Comparison of ENCODE assay signal across 9 cellular contexts in genomic region chr13:48318714-48319457, GRCh38. TPM values are rescaled to one million over a fixed set of nuclear protein-coding genes. Genes with fewer than 3 reads are reported as not detected.
DNase-seq lines count a peak whose midpoint lies in the region; ATAC-seq and TF ChIP-seq lines count a peak whose summit lies in the region.
"Had no signal": no experiment of that assay in that cellular context is flagged by ENCODE, and none has a peak within 500 bp of the region (broad histone marks: within the 10 kb centered on the region; RNA-seq: fewer than 3 reads in every experiment).

No MANE protein-coding gene starts in this region.

- H3K4me2 ChIP-seq in Loucy (ENCODE audit: low read depth, low read length, poor library complexity, severe bottlenecking) (peak overlapping the region; percentile 80), PC-3 (ENCODE audit: low read length) (no peak overlapping the region), Karpas-422 (ENCODE audit: low read depth, low read length, poor library complexity, severe bottlenecking) (no peak overlapping the region)
- H3K4me2 ChIP-seq: hepatocyte had no signal

- 0 out of 2 replicates have a peak, but pooled peaks cover 4% of the 10 kb centered on the region for H3K36me3 ChIP-seq in Loucy (ENCODE audit: insufficient read depth, low read length)
- no peaks in the 10 kb centered on the region; the same call in 1 of the 2 replicates for H3K36me3 ChIP-seq in PC-3 (ENCODE audit: low read depth, low read length)
- H3K36me3 ChIP-seq in Karpas-422 (ENCODE audit: insufficient read depth, low read length) = peaks cover 66% of the 10 kb centered on the region

- intact Hi-C loops in PC-3 (cut with micrococcal nuclease) = no loop called here

- CTCF ChIA-PET in PC-3 (lab: Charles Lee) = interaction anchor here (0.6 kb wide), 1 partner anchor 261 kb away, joined by 3 read pairs; no protein-coding TSS in a partner anchor

- no peak for TF ChIP-seq CTCF in Loucy (conservative IDR thresholded peaks at IDR 0.05; ENCODE audit: low read length)
- no peak for TF ChIP-seq CTCF in PC-3 (conservative IDR thresholded peaks at IDR 0.05; ENCODE audit: low read depth, low read length)

- H4K20me1 ChIP-seq in Loucy (ENCODE audit: insufficient read depth, low read length, poor library complexity, severe bottlenecking) (peaks cover 14% of the 10 kb centered on the region), PC-3 (ENCODE audit: low read length) (no peaks in the 10 kb centered on the region), Karpas-422 (ENCODE audit: insufficient read depth, low read depth, low read length) (no peaks in the 10 kb centered on the region)

- H3K9me2 ChIP-seq in Loucy (replicated peaks; ENCODE audit: low read depth, low read length) (no peaks in the 10 kb centered on the region), PC-3 (replicated peaks; ENCODE audit: low read length) (no peaks in the 10 kb centered on the region), Karpas-422 (replicated peaks; ENCODE audit: insufficient read depth, low read length) (no peaks in the 10 kb centered on the region)

- H3K9me3 ChIP-seq in Loucy (ENCODE audit: insufficient read depth, low read depth, low read length) (peaks cover 10% of the 10 kb centered on the region), PC-3 (ENCODE audit: low read length) (no peaks in the 10 kb centered on the region; the same call in 1 of the 2 replicates), Karpas-422 (ENCODE audit: low read length) (peaks cover 15% of the 10 kb centered on the region)

- H3K27me3 ChIP-seq in Loucy (ENCODE audit: insufficient read depth, low read length, poor library complexity, severe bottlenecking) = no peaks in the 10 kb centered on the region
- no peaks in the 10 kb centered on the region for H3K27me3 ChIP-seq in PC-3 (ENCODE audit: low read length)
- H3K27me3 ChIP-seq in Karpas-422 (ENCODE audit: low read length) = no peaks in the 10 kb centered on the region
- H3K27me3 ChIP-seq: hepatocyte had no signal

- H3K27me3 Mint-ChIP-seq in stimulated activated naive B cell treated with anti-CD40 and anti-IgM and Interleukin-4, amounts not matched to agents 10 μg/mL and 1 μg/mL and 100 μg/mL, for 72 hours = no peaks in the 10 kb centered on the region

- peaks cover 0 to 9% of the 10 kb centered on the region in 2 donors for H3K9me3 Mint-ChIP-seq in activated naive CD4-positive, alpha-beta T cell treated with anti-CD3 and anti-CD28 coated beads, Interleukin-2, amount 50 U/mL, for 72 hours
- peaks cover 6 to 9% of the 10 kb centered on the region in 2 donors for H3K9me3 Mint-ChIP-seq in stimulated activated naive B cell treated with anti-CD40 and anti-IgM and Interleukin-4, amounts not matched to agents 10 μg/mL and 1 μg/mL and 100 μg/mL, for 72 hours

- H3K27ac ChIP-seq in PC-3 (ENCODE audit: low read length) (no peak overlapping the region), Karpas-422 (ENCODE audit: low read length) (no peak overlapping the region)
- H3K27ac ChIP-seq: hepatocyte had no signal

- H3F3A ChIP-seq in Loucy (ENCODE audit: low read depth) (no peaks in the 10 kb centered on the region; the same call in 1 of the 2 replicates), PC-3 (ENCODE audit: low read length, unreplicated experiment) (no peaks in the 10 kb centered on the region)

- peak overlapping the region; percentile 75 to 82 for H3K4me3 Mint-ChIP-seq in stimulated activated naive B cell treated with anti-CD40 and anti-IgM and Interleukin-4, amounts not matched to agents 10 μg/mL and 1 μg/mL and 100 μg/mL, for 72 hours

- POLR2A ChIA-PET in PC-3 (lab: Charles Lee; ENCODE audit: unreplicated experiment) = no interaction called here

- peaks cover 4% of the 10 kb centered on the region for H3K4me1 ChIP-seq in Loucy (ENCODE audit: insufficient read depth, low read length, poor library complexity, severe bottlenecking)
- no peaks in the 10 kb centered on the region for H3K4me1 ChIP-seq in PC-3 (ENCODE audit: insufficient read depth, low read length)
- no peaks in the 10 kb centered on the region for H3K4me1 ChIP-seq in Karpas-422 (ENCODE audit: low read length)

- H2AFZ ChIP-seq in Loucy (ENCODE audit: low read length) (peak overlapping the region; percentile 22; the same call in 1 of the 2 replicates), PC-3 (ENCODE audit: low read length) (no peak overlapping the region), Karpas-422 (ENCODE audit: low read length) (no peak overlapping the region)
- H2AFZ ChIP-seq: hepatocyte had no signal

- peak overlapping the region; percentile 80 for H3K4me3 ChIP-seq in Loucy (ENCODE audit: low read length, poor library complexity, severe bottlenecking)
- no peak overlapping the region for H3K4me3 ChIP-seq in PC-3 (ENCODE audit: low read length)
- no peak overlapping the region for H3K4me3 ChIP-seq in Karpas-422 (ENCODE audit: low read length)
- H3K4me3 ChIP-seq: hepatocyte had no signal

- H3K4me1 Mint-ChIP-seq in stimulated activated naive B cell treated with anti-CD40 and anti-IgM and Interleukin-4, amounts not matched to agents 10 μg/mL and 1 μg/mL and 100 μg/mL, for 72 hours = peaks cover 32 to 68% of the 10 kb centered on the region in 2 donors

- BruUV-seq in PC-3 (replicated peaks; lab: Mats Ljungman, UMichigan) = no TSS peak

- DNase-seq in activated naive CD4-positive, alpha-beta T cell treated with anti-CD3 and anti-CD28 coated beads, Interleukin-2, amount 50 U/mL, for 72 hours (ENCODE audit: low spot score in 2 of 2) = no peak
- DNase-seq in left kidney (ENCODE audit: low read depth, low spot score) (peak; percentile 69), PC-3 (no peak), Karpas-422 (no peak), HPDE6-E6E7 (ENCODE audit: extremely low spot score) (no peak)
- DNase-seq in stimulated activated naive B cell treated with anti-CD40 and anti-IgM and Interleukin-4, amounts not matched to agents 10 μg/mL and 1 μg/mL and 100 μg/mL, for 72 hours = no peak
- DNase-seq: NCI-H226 had no signal

- H3K36me3 Mint-ChIP-seq in activated naive CD4-positive, alpha-beta T cell treated with anti-CD3 and anti-CD28 coated beads, Interleukin-2, amount 50 U/mL, for 72 hours = peaks cover 34 to 58% of the 10 kb centered on the region in 2 donors
- peaks cover 59 to 74% of the 10 kb centered on the region in 2 donors for H3K36me3 Mint-ChIP-seq in stimulated activated naive B cell treated with anti-CD40 and anti-IgM and Interleukin-4, amounts not matched to agents 10 μg/mL and 1 μg/mL and 100 μg/mL, for 72 hours

- H3K79me2 ChIP-seq in Loucy (ENCODE audit: insufficient read depth, low read length) = peaks cover 100% of the 10 kb centered on the region
- no peaks in the 10 kb centered on the region for H3K79me2 ChIP-seq in PC-3 (ENCODE audit: low read length)
- H3K79me2 ChIP-seq in Karpas-422 (ENCODE audit: low read length) = peaks cover 65% of the 10 kb centered on the region

- H3K9ac ChIP-seq in Loucy (ENCODE audit: low read depth, low read length, poor library complexity, severe bottlenecking) (peak overlapping the region; percentile 92), PC-3 (ENCODE audit: low read length) (no peak overlapping the region), Karpas-422 (ENCODE audit: low read length) (no peak overlapping the region)

- peak; percentile 50 to 54 for ATAC-seq in activated naive CD4-positive, alpha-beta T cell treated with anti-CD3 and anti-CD28 coated beads, Interleukin-2, amount 50 U/mL, for 72 hours
- ATAC-seq in stimulated activated naive B cell treated with anti-CD40 and anti-IgM and Interleukin-4, amounts not matched to agents 10 μg/mL and 1 μg/mL and 100 μg/mL, for 72 hours (replicated peaks) = peak; percentile 38 to 43
- ATAC-seq in PC-3 = no peak

- peak overlapping the region in 1 of 2 donors; percentile 73 for H3K27ac Mint-ChIP-seq in activated naive CD4-positive, alpha-beta T cell treated with anti-CD3 and anti-CD28 coated beads, Interleukin-2, amount 50 U/mL, for 72 hours
- peak overlapping the region; percentile 83 for H3K27ac Mint-ChIP-seq in stimulated activated naive B cell treated with anti-CD40 and anti-IgM and Interleukin-4, amounts not matched to agents 10 μg/mL and 1 μg/mL and 100 μg/mL, for 72 hours

RNA-seq across cellular contexts. Expression of gene RB1, which starts 15.3 kb away (rescaled TPM):
- 10 to 100 TPM; 30.3 to 33.8 TPM for total RNA-seq in activated naive CD4-positive, alpha-beta T cell treated with anti-CD3 and anti-CD28 coated beads, Interleukin-2, amount 50 U/mL, for 72 hours
- total RNA-seq in PC-3 (2014; rRNA removed) = 13.2 and 14.3 TPM in 2 replicates
- total RNA-seq in Karpas-422 (2014; rRNA removed; shearing (Covaris generic); ENCODE audit: low replicate concordance) = 38.3 and 104 TPM in 2 replicates
